Comparison of ENCODE assay signal across 18 cellular contexts in genomic region chr4:1686440-1687036, GRCh38. TPM values are rescaled to one million over a fixed set of nuclear protein-coding genes. Genes with fewer than 3 reads are reported as not detected.
DNase-seq lines count a peak whose midpoint lies in the region; ATAC-seq and TF ChIP-seq lines count a peak whose summit lies in the region.
"Had no signal": no experiment of that assay in that cellular context is flagged by ENCODE, and none has a peak within 500 bp of the region (broad histone marks: within the 10 kb centered on the region; RNA-seq: fewer than 3 reads in every experiment).

No MANE protein-coding gene starts in this region.

- CTCF ChIA-PET in WTC11 (lab: Charles Lee) = no interaction called here

- H3K36me3 Mint-ChIP-seq in WTC11 (peaks cover 12% of the 10 kb centered on the region), naive B cell (no peaks in the 10 kb centered on the region)

- H3K4me1 Mint-ChIP-seq in WTC11 (peaks cover 16% of the 10 kb centered on the region), naive B cell (peaks cover 10 to 11% (median 11%) of the 10 kb centered on the region in 3 donors)

- H3K27ac Mint-ChIP-seq in WTC11 = no peak overlapping the region; the same call in 1 of the 2 replicates
- peak overlapping the region in 2 of 6 donors; percentile 69 to 80 for H3K27ac Mint-ChIP-seq in naive B cell
- H3K27ac Mint-ChIP-seq: activated naive CD8-positive, alpha-beta T cell had no signal

- TF ChIP-seq CTCF in BE2C (IDR thresholded peaks at IDR 0.05; ENCODE audit: low read depth, low read length) (no peak), WTC11 (IDR thresholded peaks at IDR 0.05) (no peak)

- no peak for ATAC-seq in WTC11
- ATAC-seq in naive B cell (ENCODE audit: low read depth in 2 of 2) = no peak
- ATAC-seq in GM19467 (IDR thresholded peaks at IDR 0.05; ENCODE audit: unreplicated experiment) = no peak
- ATAC-seq: sciatic nerve had no signal

- H3K27me3 Mint-ChIP-seq in WTC11 (ENCODE audit: low read depth) (peaks cover 20% of the 10 kb centered on the region), naive B cell (no peaks in the 10 kb centered on the region)
- H3K27me3 Mint-ChIP-seq: activated naive CD8-positive, alpha-beta T cell had no signal

- no peaks in the 10 kb centered on the region for H3K9me3 ChIP-seq in BE2C
- H3K9me3 ChIP-seq: BLaER1, breast epithelium, neutrophil, suprapubic skin had no signal

- H3K4me3 ChIP-seq in BE2C (ENCODE audit: low read depth, low read length) = no peak overlapping the region
- H3K4me3 ChIP-seq: BLaER1, breast epithelium, suprapubic skin had no signal

- POLR2A ChIA-PET in WTC11 (lab: Charles Lee) = no interaction called here

- no peaks in the 10 kb centered on the region for H3K4me1 ChIP-seq in BE2C
- H3K4me1 ChIP-seq: breast epithelium had no signal

- DNase-seq in BE2C = peak; percentile 24
- peak; percentile 21 for DNase-seq in ELF-1 (ENCODE audit: low read depth, low spot score)
- no peak for DNase-seq in WTC11 (ENCODE audit: low spot score)
- no peak for DNase-seq in naive B cell
- DNase-seq in stimulated activated CD4-positive, alpha-beta T cell treated with anti-CD3 and anti-CD28 coated beads, Interleukin-15, amount 100 ng/mL, for 24 hours = no peak
- DNase-seq in NCI-H2081 treated with DMSO at 0.1 percent for 48 hours (lab: John Stamatoyannopoulos, UW) = no peak
- DNase-seq: DMS79 treated with DMSO at 0.1 percent for 48 hours, KBM-7, NCI-H1092, RPMI8226, SW 1271 had no signal

- peaks cover 13% of the 10 kb centered on the region for H3K36me3 ChIP-seq in BE2C
- H3K36me3 ChIP-seq: breast epithelium had no signal

- no peaks in the 10 kb centered on the region for H3K27me3 ChIP-seq in BE2C
- H3K27me3 ChIP-seq: breast epithelium, suprapubic skin had no signal

- H3K4me3 Mint-ChIP-seq in WTC11 (peak overlapping the region; percentile 35; the same call in 1 of the 2 replicates), naive B cell (peak overlapping the region in 6 of 8 donors; percentile 29 to 76 (median 37))
- H3K4me3 Mint-ChIP-seq: activated naive CD8-positive, alpha-beta T cell had no signal

- H3K9me3 Mint-ChIP-seq in WTC11 = no peaks in the 10 kb centered on the region
- no peaks in the 10 kb centered on the region for H3K9me3 Mint-ChIP-seq in naive B cell

TF ChIP-seq in WTC11, 78 proteins besides CTCF, POLR2A, EP300 and RAD21:
- TF ChIP-seq RELA (CRISPR knock-in tag; IDR thresholded peaks at IDR 0.05; ENCODE audit: borderline replicate concordance) = no peak
- no peak for TF ChIP-seq NFATC4 (CRISPR knock-in tag; IDR thresholded peaks at IDR 0.05)
- TF ChIP-seq JAZF1 (CRISPR knock-in tag; IDR thresholded peaks at IDR 0.05) = no peak
- TF ChIP-seq ZNF425 (CRISPR knock-in tag; conservative IDR thresholded peaks at IDR 0.05) = no peak
- TF ChIP-seq ESRRA (CRISPR knock-in tag; IDR thresholded peaks at IDR 0.05; ENCODE audit: borderline replicate concordance) = no peak
- TF ChIP-seq ZNF232 (CRISPR knock-in tag; IDR thresholded peaks at IDR 0.05) = no peak
- TF ChIP-seq ZNF396 (CRISPR knock-in tag; IDR thresholded peaks at IDR 0.05; ENCODE audit: borderline replicate concordance) = no peak
- TF ChIP-seq PRDM15 (CRISPR knock-in tag; IDR thresholded peaks at IDR 0.05) = no peak
- no peak for TF ChIP-seq USF1 (CRISPR knock-in tag; IDR thresholded peaks at IDR 0.05)
- no peak for TF ChIP-seq SMAD3 (CRISPR knock-in tag; IDR thresholded peaks at IDR 0.05; ENCODE audit: borderline replicate concordance)
- no peak for TF ChIP-seq IRF2 (CRISPR knock-in tag; IDR thresholded peaks at IDR 0.05; ENCODE audit: borderline replicate concordance, low read depth)
- TF ChIP-seq ZNF512 (CRISPR knock-in tag; IDR thresholded peaks at IDR 0.05; ENCODE audit: borderline replicate concordance) = no peak
- TF ChIP-seq ERG (CRISPR knock-in tag; IDR thresholded peaks at IDR 0.05) = no peak

RNA-seq across cellular contexts. Expression of gene FAM53A, which starts 2.4 kb away (rescaled TPM):
- 6.2 TPM for polyA plus RNA-seq in BE2C (2012; ENCODE audit: insufficient read depth, insufficient read length, low read depth)
- 2.9 to 5.2 TPM (median 5.1 TPM) in 3 replicates for total RNA-seq in WTC11 (2021)
- 1 to 10 TPM; 1.5 to 2.9 (median 2.4) TPM for polyA plus RNA-seq in naive B cell (ENCODE audit: low read depth in 6 of 6)

RNA-seq across cellular contexts. Expression of gene SLBP, which starts 25.6 kb away (rescaled TPM):
- polyA plus RNA-seq in BE2C (2012; ENCODE audit: insufficient read depth, insufficient read length, low read depth) = 66.8 TPM
- 36.4 to 40.2 TPM (median 36.9 TPM) in 3 replicates for total RNA-seq in WTC11 (2021)
- polyA plus RNA-seq in naive B cell (ENCODE audit: low read depth in 6 of 6) = 10 to 100 TPM; 32.7 to 50.5 (median 43.4) TPM

RNA-seq across cellular contexts. Expression of gene TMEM129, which starts 34.6 kb away (rescaled TPM):
- polyA plus RNA-seq in BE2C (2012; ENCODE audit: insufficient read depth, insufficient read length, low read depth) = 87.6 TPM
- 44.2 to 54.9 TPM (median 48.7 TPM) in 3 replicates for total RNA-seq in WTC11 (2021)
- polyA plus RNA-seq in naive B cell (ENCODE audit: low read depth in 6 of 6) = 10 to 100 TPM; 29.6 to 43.7 (median 34.7) TPM

RNA-seq across cellular contexts. Expression of gene TACC3, which starts 34.8 kb away (rescaled TPM):
- polyA plus RNA-seq in BE2C (2012; ENCODE audit: insufficient read depth, insufficient read length, low read depth) = 38.0 TPM
- 161 to 207 TPM (median 165 TPM) in 3 replicates for total RNA-seq in WTC11 (2021)
- 10 to 100 TPM; 15.0 to 21.0 (median 17.2) TPM for polyA plus RNA-seq in naive B cell (ENCODE audit: low read depth in 6 of 6)

Comparison
In these comparisons a context has a peak if more than half of its experiments do, and no peak if none do; other contexts are left out.
1. DNase-seq: peak in BE2C (single experiment) and ELF-1 (single experiment); none in WTC11 (single experiment), naive B cell (single experiment), stimulated activated CD4-positive, alpha-beta T cell treated with anti-CD3 and anti-CD28 coated beads, Interleukin-15, amount 100 ng/mL, for 24 hours (single experiment) and NCI-H2081 treated with DMSO at 0.1 percent for 48 hours (single experiment).